8 cellular contexts compared by ENCODE assay signal in genomic region chr10:25875555-25876165, GRCh38. TPM values are rescaled to one million over a fixed set of nuclear protein-coding genes. Genes with fewer than 3 reads are reported as not detected.
DNase-seq lines count a peak whose midpoint lies in the region; ATAC-seq and TF ChIP-seq lines count a peak whose summit lies in the region.

No MANE protein-coding gene starts in this region.

- no peak overlapping the region for H3K4me3 ChIP-seq in PC-3 (ENCODE audit: low read length)
- no peak overlapping the region for H3K4me3 ChIP-seq in neuronal stem cell (ENCODE audit: low read length in 2 of 2)
- no peak overlapping the region for H3K4me3 ChIP-seq in suprapubic skin

- H2BK5ac ChIP-seq in neuronal stem cell (ENCODE audit: low read length), result no peak overlapping the region

- no peaks in the 10 kb centered on the region for H3K9me3 Mint-ChIP-seq in activated T-cell treated with anti-CD3 and anti-CD28 coated beads, Interleukin-2, amount 50 U/mL, for 24 hours

- H3K27me3 Mint-ChIP-seq in activated T-cell treated with anti-CD3 and anti-CD28 coated beads, Interleukin-2, amount 50 U/mL, for 24 hours, result peaks cover 4% of the 10 kb centered on the region

- H3K27ac Mint-ChIP-seq in activated T-cell treated with anti-CD3 and anti-CD28 coated beads, Interleukin-2, amount 50 U/mL, for 24 hours, result no peak overlapping the region

- H3K14ac ChIP-seq in neuronal stem cell (ENCODE audit: low read length), result no peak overlapping the region

- TF ChIP-seq CTCF in PC-3 (conservative IDR thresholded peaks at IDR 0.05; ENCODE audit: low read depth, low read length), result peak; percentile 77
- TF ChIP-seq CTCF in suprapubic skin (IDR thresholded peaks at IDR 0.05), result peak; percentile 31 to 86

- H3K36me3 ChIP-seq in PC-3 (ENCODE audit: low read depth, low read length), result no peaks in the 10 kb centered on the region
- H3K36me3 ChIP-seq in neuronal stem cell (replicated peaks in 1 of 2; ENCODE audit: control insufficient read depth in 2 of 2, insufficient read depth in 2 of 2, low read length in 2 of 2), result no peaks in the 10 kb centered on the region
- H3K36me3 ChIP-seq in suprapubic skin, result no peaks in the 10 kb centered on the region

- no peaks in the 10 kb centered on the region for H3F3A ChIP-seq in PC-3 (ENCODE audit: low read length, unreplicated experiment)

- H4K8ac ChIP-seq in neuronal stem cell (ENCODE audit: low read depth, low read length), result no peak overlapping the region

- H4K20me1 ChIP-seq in PC-3 (ENCODE audit: low read length), result no peaks in the 10 kb centered on the region

- H3K27me3 ChIP-seq in PC-3 (ENCODE audit: low read length) (no peaks in the 10 kb centered on the region), neuronal stem cell (ENCODE audit: control insufficient read depth in 3 of 3, insufficient read depth in 3 of 3, low read depth in 1 of 3, low read length in 3 of 3) (no peaks in the 10 kb centered on the region), suprapubic skin (no peaks in the 10 kb centered on the region)

- no peak overlapping the region for H2AK5ac ChIP-seq in neuronal stem cell (ENCODE audit: low read depth, low read length)

- H2AFZ ChIP-seq in PC-3 (ENCODE audit: low read length) (no peak overlapping the region), neuronal stem cell (ENCODE audit: low read length) (peak overlapping the region; percentile 64)

- no peak for TF ChIP-seq POLR2A in suprapubic skin (IDR thresholded peaks at IDR 0.05)

- H4K91ac ChIP-seq in neuronal stem cell (ENCODE audit: low read depth, low read length, poor library complexity), result no peak overlapping the region

- H3K4me3 Mint-ChIP-seq in activated T-cell treated with anti-CD3 and anti-CD28 coated beads, Interleukin-2, amount 50 U/mL, for 24 hours, result no peak overlapping the region

- no peak overlapping the region for H3K18ac ChIP-seq in neuronal stem cell (ENCODE audit: low read length)

- H3K79me1 ChIP-seq in neuronal stem cell (ENCODE audit: low read depth, low read length), result no peaks in the 10 kb centered on the region

- no peak overlapping the region for H2BK15ac ChIP-seq in neuronal stem cell (ENCODE audit: low read length)

- H3K4ac ChIP-seq in neuronal stem cell (ENCODE audit: low read length), result no peak overlapping the region

- ATAC-seq in GM21825 (IDR thresholded peaks at IDR 0.05; ENCODE audit: unreplicated experiment) (peak; percentile 91), PC-3 (no peak)

- H3K79me2 ChIP-seq in PC-3 (ENCODE audit: low read length), result no peaks in the 10 kb centered on the region

- intact Hi-C loops in PC-3 (cut with micrococcal nuclease), result no loop called here

- in situ Hi-C loops in G401 (cut with HindIII; ENCODE audit: low sequenced_read_pairs), result no loop called here

- no TSS peak for BruUV-seq in PC-3 (replicated peaks; lab: Mats Ljungman, UMichigan)

- H3K4me1 Mint-ChIP-seq in activated T-cell treated with anti-CD3 and anti-CD28 coated beads, Interleukin-2, amount 50 U/mL, for 24 hours (ENCODE audit: low read depth), result no peaks in the 10 kb centered on the region

- no peaks in the 10 kb centered on the region for H3K36me3 Mint-ChIP-seq in activated T-cell treated with anti-CD3 and anti-CD28 coated beads, Interleukin-2, amount 50 U/mL, for 24 hours (ENCODE audit: low read depth)

- POLR2A ChIA-PET in PC-3 (lab: Charles Lee; ENCODE audit: unreplicated experiment), result no interaction called here

- H3K4me1 ChIP-seq in PC-3 (ENCODE audit: insufficient read depth, low read length) (no peaks in the 10 kb centered on the region), neuronal stem cell (ENCODE audit: control insufficient read depth in 2 of 2, insufficient read depth in 1 of 2, low read depth in 1 of 2, low read length in 2 of 2) (no peaks in the 10 kb centered on the region), suprapubic skin (no peaks in the 10 kb centered on the region)

- CTCF ChIA-PET in PC-3 (lab: Charles Lee), result interaction anchor here (0.5 kb wide), 1 partner anchor 45 kb away, joined by 4 read pairs; no protein-coding TSS in a partner anchor

- no peak overlapping the region for H3K9ac ChIP-seq in PC-3 (ENCODE audit: low read length)
- H3K9ac ChIP-seq in neuronal stem cell (ENCODE audit: low read depth, low read length, poor library complexity), result no peak overlapping the region

- H3K27ac ChIP-seq in PC-3 (ENCODE audit: low read length) (no peak overlapping the region), neuronal stem cell (replicated peaks; ENCODE audit: low read length) (no peak overlapping the region), suprapubic skin (no peak overlapping the region)

- H3K9me3 ChIP-seq in PC-3 (ENCODE audit: low read length) (no peaks in the 10 kb centered on the region), neuronal stem cell (replicated peaks in 1 of 2; ENCODE audit: control insufficient read depth in 2 of 2, insufficient read depth in 1 of 2, low read depth in 1 of 2, low read length in 2 of 2) (no peaks in the 10 kb centered on the region), suprapubic skin (no peaks in the 10 kb centered on the region)

- H2BK120ac ChIP-seq in neuronal stem cell (ENCODE audit: low read depth, low read length), result no peak overlapping the region

- H3K23ac ChIP-seq in neuronal stem cell (ENCODE audit: low read depth, low read length, poor library complexity), result no peak overlapping the region

- peak; percentile 63 for DNase-seq in G401 (ENCODE audit: low spot score)
- DNase-seq in Kasumi-1 (lab: John Stamatoyannopoulos, UW), result peak; percentile 92 to 96
- peak; percentile 73 for DNase-seq in PC-3
- peak; percentile 65 for DNase-seq in activated T-cell treated with anti-CD3 and anti-CD28 coated beads, Interleukin-2, amount 50 U/mL, for 24 hours
- peak; percentile 45 for DNase-seq in fibroblast of the conjunctiva (ENCODE audit: low read depth)
- DNase-seq in neuronal stem cell (ENCODE audit: low spot score), result peak; percentile 77
- DNase-seq in suprapubic skin (ENCODE audit: low spot score in 2 of 2), result peak in 1 of 2 donors; percentile 64

- no peak overlapping the region for H2BK12ac ChIP-seq in neuronal stem cell (ENCODE audit: low read length)

- H3K4me2 ChIP-seq in PC-3 (ENCODE audit: low read length) (no peak overlapping the region), neuronal stem cell (ENCODE audit: insufficient read depth, low read length, poor library complexity, severe bottlenecking) (no peak overlapping the region)

- WGBS in neuronal stem cell (ENCODE audit: extremely low coverage in 2 of 2, insufficient read length in 2 of 2, insufficient replicate concordance in 1 of 2), 2 donors, result no CpG with 5 or more reads among the region's 7 CpGs
- WGBS in suprapubic skin, result 3% methylated on average over 7 of the region's 7 CpGs

- no peaks in the 10 kb centered on the region for H3K9me2 ChIP-seq in PC-3 (replicated peaks; ENCODE audit: low read length)

- TF ChIP-seq EP300 in suprapubic skin (IDR thresholded peaks at IDR 0.05), result no peak

RNA-seq across cellular contexts. Expression of gene MYO3A, which starts 58.4 kb away (rescaled TPM):
- total RNA-seq in G401 (2014; rRNA removed; shearing (Covaris generic)), result not detected in 2 replicates
- total RNA-seq in PC-3 (2014; rRNA removed) (not detected in 2 replicates), suprapubic skin (1 to 10 TPM; 1.4 to 8.1 (median 3.9) TPM)
- 0.06 TPM for polyA plus RNA-seq in neuronal stem cell (2013, experiment 1 of 2)
- polyA plus RNA-seq in neuronal stem cell (2013, experiment 2 of 2), result 0.08 TPM
